9 cellular contexts compared by ENCODE assay signal in genomic region chr1:164456272-164456671, GRCh38.
"Had no signal": no experiment of that assay in that cellular context is flagged by ENCODE, and none has a peak within 500 bp of the region (broad histone marks: within the 10 kb centered on the region; RNA-seq: fewer than 3 reads in every experiment).

No MANE protein-coding gene starts in this region.

- H3K9ac ChIP-seq: GM23248 had no signal

- H3K4me3 Mint-ChIP-seq: HFFc6 had no signal

- H2AFZ ChIP-seq: GM23248 had no signal

- H3K36me3 ChIP-seq: HAP-1 had no signal

- H3K27ac ChIP-seq: GM23248 had no signal

- H3K4me1 ChIP-seq: HAP-1 had no signal

- DNase-seq: GM23248, GOT3, H7, HFFc6, IMR-90, KG1 had no signal

- ATAC-seq: HCT116, K562 had no signal

- H3K27ac Mint-ChIP-seq: HFFc6 had no signal

- H3K9me3 ChIP-seq: HAP-1 had no signal

- H3K4me3 ChIP-seq: GM23248, HAP-1, K562 had no signal
